In the genomic region with DNA sequence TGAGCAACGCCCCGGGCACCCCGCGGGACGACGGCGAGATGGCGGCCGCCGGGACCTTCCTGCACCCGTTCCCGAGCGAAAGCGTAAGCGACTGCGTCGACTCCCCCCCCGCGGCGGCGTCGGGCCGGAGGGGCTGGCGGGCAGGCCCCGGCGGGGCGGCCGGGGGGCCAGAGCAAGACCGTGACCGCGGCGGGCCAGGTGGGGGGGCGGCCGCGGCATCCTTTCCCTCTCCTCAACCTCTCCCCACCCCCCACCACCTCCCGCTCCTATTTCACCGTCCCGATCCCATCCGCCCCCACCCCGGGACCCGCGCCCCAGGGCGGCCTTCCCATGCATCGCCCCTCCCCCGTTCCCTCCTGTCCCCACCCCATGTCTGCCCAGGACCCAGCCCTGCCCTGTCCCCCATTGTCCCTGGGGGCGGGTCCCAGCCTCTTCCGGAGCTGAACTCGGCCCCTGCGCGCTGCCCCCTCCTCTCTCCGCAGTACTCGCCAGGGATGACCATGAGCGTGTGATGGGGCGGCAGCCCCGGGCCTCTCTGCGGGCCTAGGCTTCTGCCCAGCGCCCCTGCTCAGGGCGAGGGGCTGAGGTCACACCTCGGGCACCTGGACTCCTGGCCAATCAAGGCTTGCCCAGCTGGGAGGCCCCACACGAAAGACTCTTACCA, we compare ENCODE assay signal across 1 cellular context.
A peak's percentile ranks its signal among the peaks of the same experiment; 100 is the strongest.
TF ChIP-seq lines count a peak whose summit lies in the region.

No MANE protein-coding gene starts in this region.

TF ChIP-seq in GM12878, 131 proteins besides CTCF, POLR2A, EP300 and RAD21:
- TF ChIP-seq YY1 (IDR thresholded peaks at IDR 0.05; ENCODE audit: low read depth, low read length), result 0 out of 2 replicates have a peak, but pooled peaks have one; percentile 23
- TF ChIP-seq EGR1 (IDR thresholded peaks at IDR 0.05; ENCODE audit: borderline replicate concordance in 1 of 2, low read depth in 2 of 2, low read length in 2 of 2), result 0 out of 3 replicates have a peak, but pooled peaks of 1 of the 2 experiments have one; percentile 2
- no peak for TF ChIP-seq SP1 (IDR thresholded peaks at IDR 0.05; ENCODE audit: low read depth, low read length)
- no peak for TF ChIP-seq ETV6 (conservative IDR thresholded peaks at IDR 0.05 in 1 of 2, IDR thresholded peaks at IDR 0.05 in 1 of 2; ENCODE audit: borderline replicate concordance in 1 of 2, low read depth in 1 of 2)
- peak; percentile 15; the same call in 1 of the 2 replicates for TF ChIP-seq LARP7 (IDR thresholded peaks at IDR 0.05)
- peak; percentile 17; the same call in 1 of the 2 replicates for TF ChIP-seq BACH1 (IDR thresholded peaks at IDR 0.05; ENCODE audit: borderline replicate concordance)
- TF ChIP-seq, protein P1, sequence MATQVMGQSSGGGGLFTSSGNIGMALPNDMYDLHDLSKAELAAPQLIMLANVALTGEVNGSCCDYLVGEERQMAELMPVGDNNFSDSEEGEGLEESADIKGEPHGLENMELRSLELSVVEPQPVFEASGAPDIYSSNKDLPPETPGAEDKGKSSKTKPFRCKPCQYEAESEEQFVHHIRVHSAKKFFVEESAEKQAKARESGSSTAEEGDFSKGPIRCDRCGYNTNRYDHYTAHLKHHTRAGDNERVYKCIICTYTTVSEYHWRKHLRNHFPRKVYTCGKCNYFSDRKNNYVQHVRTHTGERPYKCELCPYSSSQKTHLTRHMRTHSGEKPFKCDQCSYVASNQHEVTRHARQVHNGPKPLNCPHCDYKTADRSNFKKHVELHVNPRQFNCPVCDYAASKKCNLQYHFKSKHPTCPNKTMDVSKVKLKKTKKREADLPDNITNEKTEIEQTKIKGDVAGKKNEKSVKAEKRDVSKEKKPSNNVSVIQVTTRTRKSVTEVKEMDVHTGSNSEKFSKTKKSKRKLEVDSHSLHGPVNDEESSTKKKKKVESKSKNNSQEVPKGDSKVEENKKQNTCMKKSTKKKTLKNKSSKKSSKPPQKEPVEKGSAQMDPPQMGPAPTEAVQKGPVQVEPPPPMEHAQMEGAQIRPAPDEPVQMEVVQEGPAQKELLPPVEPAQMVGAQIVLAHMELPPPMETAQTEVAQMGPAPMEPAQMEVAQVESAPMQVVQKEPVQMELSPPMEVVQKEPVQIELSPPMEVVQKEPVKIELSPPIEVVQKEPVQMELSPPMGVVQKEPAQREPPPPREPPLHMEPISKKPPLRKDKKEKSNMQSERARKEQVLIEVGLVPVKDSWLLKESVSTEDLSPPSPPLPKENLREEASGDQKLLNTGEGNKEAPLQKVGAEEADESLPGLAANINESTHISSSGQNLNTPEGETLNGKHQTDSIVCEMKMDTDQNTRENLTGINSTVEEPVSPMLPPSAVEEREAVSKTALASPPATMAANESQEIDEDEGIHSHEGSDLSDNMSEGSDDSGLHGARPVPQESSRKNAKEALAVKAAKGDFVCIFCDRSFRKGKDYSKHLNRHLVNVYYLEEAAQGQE (IDR thresholded peaks at IDR 0.05; ENCODE audit: low read depth, low read length), result no peak
- TF ChIP-seq, protein P2, sequence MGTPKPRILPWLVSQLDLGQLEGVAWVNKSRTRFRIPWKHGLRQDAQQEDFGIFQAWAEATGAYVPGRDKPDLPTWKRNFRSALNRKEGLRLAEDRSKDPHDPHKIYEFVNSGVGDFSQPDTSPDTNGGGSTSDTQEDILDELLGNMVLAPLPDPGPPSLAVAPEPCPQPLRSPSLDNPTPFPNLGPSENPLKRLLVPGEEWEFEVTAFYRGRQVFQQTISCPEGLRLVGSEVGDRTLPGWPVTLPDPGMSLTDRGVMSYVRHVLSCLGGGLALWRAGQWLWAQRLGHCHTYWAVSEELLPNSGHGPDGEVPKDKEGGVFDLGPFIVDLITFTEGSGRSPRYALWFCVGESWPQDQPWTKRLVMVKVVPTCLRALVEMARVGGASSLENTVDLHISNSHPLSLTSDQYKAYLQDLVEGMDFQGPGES (IDR thresholded peaks at IDR 0.05), result no peak
- no peak for TF ChIP-seq TARDBP (IDR thresholded peaks at IDR 0.05; ENCODE audit: borderline replicate concordance)
- TF ChIP-seq, protein P3, sequence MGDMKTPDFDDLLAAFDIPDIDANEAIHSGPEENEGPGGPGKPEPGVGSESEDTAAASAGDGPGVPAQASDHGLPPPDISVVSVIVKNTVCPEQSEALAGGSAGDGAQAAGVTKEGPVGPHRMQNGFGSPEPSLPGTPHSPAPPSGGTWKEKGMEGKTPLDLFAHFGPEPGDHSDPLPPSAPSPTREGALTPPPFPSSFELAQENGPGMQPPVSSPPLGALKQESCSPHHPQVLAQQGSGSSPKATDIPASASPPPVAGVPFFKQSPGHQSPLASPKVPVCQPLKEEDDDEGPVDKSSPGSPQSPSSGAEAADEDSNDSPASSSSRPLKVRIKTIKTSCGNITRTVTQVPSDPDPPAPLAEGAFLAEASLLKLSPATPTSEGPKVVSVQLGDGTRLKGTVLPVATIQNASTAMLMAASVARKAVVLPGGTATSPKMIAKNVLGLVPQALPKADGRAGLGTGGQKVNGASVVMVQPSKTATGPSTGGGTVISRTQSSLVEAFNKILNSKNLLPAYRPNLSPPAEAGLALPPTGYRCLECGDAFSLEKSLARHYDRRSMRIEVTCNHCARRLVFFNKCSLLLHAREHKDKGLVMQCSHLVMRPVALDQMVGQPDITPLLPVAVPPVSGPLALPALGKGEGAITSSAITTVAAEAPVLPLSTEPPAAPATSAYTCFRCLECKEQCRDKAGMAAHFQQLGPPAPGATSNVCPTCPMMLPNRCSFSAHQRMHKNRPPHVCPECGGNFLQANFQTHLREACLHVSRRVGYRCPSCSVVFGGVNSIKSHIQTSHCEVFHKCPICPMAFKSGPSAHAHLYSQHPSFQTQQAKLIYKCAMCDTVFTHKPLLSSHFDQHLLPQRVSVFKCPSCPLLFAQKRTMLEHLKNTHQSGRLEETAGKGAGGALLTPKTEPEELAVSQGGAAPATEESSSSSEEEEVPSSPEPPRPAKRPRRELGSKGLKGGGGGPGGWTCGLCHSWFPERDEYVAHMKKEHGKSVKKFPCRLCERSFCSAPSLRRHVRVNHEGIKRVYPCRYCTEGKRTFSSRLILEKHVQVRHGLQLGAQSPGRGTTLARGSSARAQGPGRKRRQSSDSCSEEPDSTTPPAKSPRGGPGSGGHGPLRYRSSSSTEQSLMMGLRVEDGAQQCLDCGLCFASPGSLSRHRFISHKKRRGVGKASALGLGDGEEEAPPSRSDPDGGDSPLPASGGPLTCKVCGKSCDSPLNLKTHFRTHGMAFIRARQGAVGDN (IDR thresholded peaks at IDR 0.05), result 0 out of 2 replicates have a peak, but pooled peaks have one; percentile 6
